Comparison of ENCODE assay signal across 28 cellular contexts in the genomic region with DNA sequence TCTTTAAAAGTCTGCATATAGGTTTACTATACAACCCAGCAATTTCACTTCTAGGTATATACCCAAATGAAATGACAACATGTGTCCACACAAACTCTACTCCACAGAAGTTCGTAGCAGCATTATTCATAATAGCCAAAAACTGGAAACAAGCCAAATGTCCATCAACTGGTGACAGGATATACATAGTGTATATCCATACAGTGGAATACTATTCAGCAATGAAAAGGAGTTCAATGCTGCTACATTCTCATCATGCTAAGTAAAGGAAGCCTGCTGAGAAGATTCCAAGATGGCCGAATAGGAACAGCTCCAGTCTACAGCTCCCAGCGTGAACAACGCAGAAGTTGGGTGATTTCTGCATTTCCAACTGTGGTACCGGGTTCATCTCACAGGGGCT.
"Had no signal": no experiment of that assay in that cellular context is flagged by ENCODE, and none has a peak within 500 bp of the region (broad histone marks: within the 10 kb centered on the region; RNA-seq: fewer than 3 reads in every experiment).

No MANE protein-coding gene starts in this region.

- H3K4me1 ChIP-seq: esophagus muscularis mucosa, esophagus squamous epithelium, foreskin keratinocyte, gastrocnemius medialis, gastroesophageal sphincter, heart left ventricle, heart right ventricle had no signal

- H3K9me3 ChIP-seq: esophagus muscularis mucosa, esophagus squamous epithelium, gastrocnemius medialis, gastroesophageal sphincter, heart right ventricle had no signal

- ATAC-seq: effector memory CD8-positive, alpha-beta T cell; esophagus mucosa; foreskin keratinocyte; gastrocnemius medialis; gastroesophageal sphincter; heart left ventricle; heart right ventricle had no signal

- FAIRE-seq: endometrium, endothelial cell of umbilical vein, frontal cortex had no signal

- H3K27me3 ChIP-seq: dorsolateral prefrontal cortex, esophagus muscularis mucosa, esophagus squamous epithelium, foreskin keratinocyte, gastrocnemius medialis, gastroesophageal sphincter, heart left ventricle, heart right ventricle, hepatocyte had no signal

- H2AFZ ChIP-seq: hepatocyte had no signal

- H3K4me2 ChIP-seq: hepatocyte had no signal

- H3K36me3 ChIP-seq: esophagus muscularis mucosa, gastrocnemius medialis, heart left ventricle, heart right ventricle had no signal

- DNase-seq: cortex of kidney; dermis blood vessel endothelial cell; dorsolateral prefrontal cortex; effector CD4-positive, alpha-beta T cell; effector CD8-positive, alpha-beta T cell; effector memory CD4-positive, alpha-beta T cell; effector memory CD8-positive, alpha-beta T cell; endodermal cell; erythroblast; esophagus squamous epithelium; foreskin fibroblast; foreskin keratinocyte; foreskin melanocyte; gastrocnemius medialis; glutamatergic neuron; head of caudate nucleus; heart left ventricle; heart right ventricle; hippocampal formation had no signal

- H3K27ac ChIP-seq: coronary artery, dorsolateral prefrontal cortex, epithelial cell of prostate, esophagus muscularis mucosa, esophagus squamous epithelium, foreskin keratinocyte, gastrocnemius medialis, gastroesophageal sphincter, heart left ventricle, heart right ventricle, hepatocyte had no signal

- H3K79me2 ChIP-seq: hepatocyte had no signal

- H3K4me3 ChIP-seq: coronary artery, dorsolateral prefrontal cortex, esophagus muscularis mucosa, esophagus squamous epithelium, gastrocnemius medialis, gastroesophageal sphincter, heart left ventricle, heart right ventricle, hepatocyte had no signal
